1 cellular context compared by ENCODE assay signal in the genomic region with DNA sequence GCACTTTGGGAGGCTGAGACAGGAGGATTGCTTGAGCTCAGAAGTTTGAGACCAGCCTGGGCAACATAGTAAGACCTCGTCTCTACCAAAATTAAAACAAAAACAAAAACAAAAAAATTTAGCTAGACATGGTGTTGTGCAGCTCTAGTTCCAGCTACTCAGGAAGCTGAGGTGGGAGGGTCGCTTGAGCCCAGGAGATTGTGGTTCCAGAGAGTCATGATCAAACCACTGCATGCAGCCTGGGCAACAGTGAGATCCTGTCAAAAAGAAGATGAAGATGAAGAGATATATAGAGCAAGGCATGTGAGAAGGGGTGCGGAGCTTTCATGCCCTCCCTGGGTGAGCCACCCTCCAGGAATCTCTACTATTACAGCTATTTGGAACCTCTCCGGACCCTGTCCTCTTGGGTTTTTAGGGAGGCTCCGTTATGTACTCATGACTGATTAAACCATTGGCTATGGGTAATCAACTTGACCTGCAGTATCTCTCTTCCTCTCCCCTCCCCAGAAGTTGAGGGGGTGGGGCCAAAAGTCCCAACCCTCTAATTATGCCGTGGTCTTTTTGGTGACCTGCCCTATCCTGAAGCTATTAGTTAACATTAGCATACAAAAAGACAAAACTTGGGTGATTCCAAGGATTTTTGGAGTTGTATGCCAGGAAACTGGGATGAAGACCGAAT.
TF ChIP-seq lines count a peak whose summit lies in the region.

No MANE protein-coding gene starts in this region.

TF ChIP-seq in GM23338, 12 proteins besides CTCF, POLR2A, EP300 and RAD21 (continued from another document):
- TF ChIP-seq ZNF331 (CRISPR knock-in tag; IDR thresholded peaks at IDR 0.05; ENCODE audit: low read depth): no peak
